ENCODE assay signal across 25 cellular contexts in genomic region chr13:112981361-112981905, GRCh38. TPM values are rescaled to one million over a fixed set of nuclear protein-coding genes. Genes with fewer than 3 reads are reported as not detected.
DNase-seq lines count a peak whose midpoint lies in the region; ATAC-seq, FAIRE-seq and TF ChIP-seq lines count a peak whose summit lies in the region.
"Had no signal": no experiment of that assay in that cellular context is flagged by ENCODE, and none has a peak within 500 bp of the region (broad histone marks: within the 10 kb centered on the region; RNA-seq: fewer than 3 reads in every experiment).

No MANE protein-coding gene starts in this region.

- no peak overlapping the region for H3K4me2 ChIP-seq in HepG2 (ENCODE audit: low read depth, low read length)

- CTCF ChIA-PET in HepG2 (lab: Yijun Ruan, JAX; ENCODE audit: low intra/inter-chr PET ratio, low total read pairs), result no interaction called here

- H3K36me3 ChIP-seq in HepG2 (replicated peaks in 1 of 2; ENCODE audit: control insufficient read depth in 1 of 2, insufficient read depth in 2 of 2, low read length in 2 of 2), result peaks cover 3 to 4% of the 10 kb centered on the region in 2 experiments; a peak in 3 of 5 replicates
- H3K36me3 ChIP-seq in right lobe of liver, result no peaks in the 10 kb centered on the region
- no peaks in the 10 kb centered on the region for H3K36me3 ChIP-seq in endodermal cell (ENCODE audit: control insufficient read depth, insufficient read depth, low read length)
- H3K36me3 ChIP-seq in psoas muscle (ENCODE audit: insufficient read depth in 1 of 2, low read depth in 1 of 2), result no peaks in the 10 kb centered on the region
- H3K36me3 ChIP-seq: BLaER1 treated with 17β-estradiol and CSF1 and Interleukin-3, amounts not matched to agents 10 nM and 100 nM; Peyer's patch had no signal

- H3K9ac ChIP-seq in HepG2 (ENCODE audit: insufficient read depth, low read depth, low read length) (no peak overlapping the region), endodermal cell (ENCODE audit: extremely low read depth, low read length, poor library complexity, severe bottlenecking) (no peak overlapping the region)
- H3K9ac ChIP-seq: BLaER1 treated with 17β-estradiol and CSF1 and Interleukin-3, amounts not matched to agents 10 nM and 100 nM had no signal

- H3K27me3 ChIP-seq in HepG2 (ENCODE audit: control insufficient read depth in 1 of 2, insufficient read depth in 2 of 2, low read length in 2 of 2) (no peaks in the 10 kb centered on the region), right lobe of liver (no peaks in the 10 kb centered on the region), endodermal cell (ENCODE audit: control insufficient read depth, insufficient read depth, low read length, poor library complexity, severe bottlenecking) (no peaks in the 10 kb centered on the region), psoas muscle (ENCODE audit: insufficient read depth in 3 of 3, low read length in 2 of 3) (peaks cover 0 to 45% (median 12%) of the 10 kb centered on the region in 3 donors)
- H3K27me3 ChIP-seq: Peyer's patch had no signal

- no peaks in the 10 kb centered on the region for H3K27me3 Mint-ChIP-seq in endodermal cell (ENCODE audit: insufficient read depth)
- H3K27me3 Mint-ChIP-seq: activated naive CD8-positive, alpha-beta T cell treated with anti-CD3 and anti-CD28 coated beads, Interleukin-2, amount 50 U/mL, for 24 hours; naive thymus-derived CD8-positive, alpha-beta T cell had no signal

- no peaks in the 10 kb centered on the region for H3K36me3 Mint-ChIP-seq in endodermal cell (ENCODE audit: low read depth)

- H4K20me1 ChIP-seq in HepG2 (ENCODE audit: insufficient read depth, low read length), result no peaks in the 10 kb centered on the region

- no peak overlapping the region for H3K4me3 Mint-ChIP-seq in endodermal cell
- H3K4me3 Mint-ChIP-seq: activated naive CD8-positive, alpha-beta T cell treated with anti-CD3 and anti-CD28 coated beads, Interleukin-2, amount 50 U/mL, for 24 hours; brain had no signal

- peaks cover 38% of the 10 kb centered on the region for H3K4me1 ChIP-seq in HepG2 (ENCODE audit: insufficient read depth, low read length)
- H3K4me1 ChIP-seq in right lobe of liver, result peaks cover 0 to 4% (median 0%) of the 10 kb centered on the region in 4 donors
- no peaks in the 10 kb centered on the region for H3K4me1 ChIP-seq in endodermal cell (ENCODE audit: control insufficient read depth, insufficient read depth, low read length)
- no peaks in the 10 kb centered on the region for H3K4me1 ChIP-seq in psoas muscle

- H3K9me3 ChIP-seq in HepG2 (ENCODE audit: low read length) (no peaks in the 10 kb centered on the region), right lobe of liver (no peaks in the 10 kb centered on the region), endodermal cell (ENCODE audit: control insufficient read depth, low read length) (no peaks in the 10 kb centered on the region), psoas muscle (no peaks in the 10 kb centered on the region)
- H3K9me3 ChIP-seq: BLaER1 treated with 17β-estradiol and CSF1 and Interleukin-3, amounts not matched to agents 10 nM and 100 nM; Peyer's patch had no signal

- intact Hi-C loops in HepG2 (cut with micrococcal nuclease; ENCODE audit: unreplicated experiment), result loop anchor here (5.0 kb wide), 1 partner anchor 41 kb away; no protein-coding TSS in a partner anchor
- intact Hi-C loops in right lobe of liver (cut with DNase I), result no loop called here
- intact Hi-C loops in psoas muscle (cut with DNase I), result no loop called here

- H3K4me1 Mint-ChIP-seq in endodermal cell, result no peaks in the 10 kb centered on the region
- H3K4me1 Mint-ChIP-seq: activated naive CD8-positive, alpha-beta T cell treated with anti-CD3 and anti-CD28 coated beads, Interleukin-2, amount 50 U/mL, for 24 hours had no signal

- peak overlapping the region; percentile 39 for H3K27ac Mint-ChIP-seq in endodermal cell
- H3K27ac Mint-ChIP-seq: activated naive CD8-positive, alpha-beta T cell treated with anti-CD3 and anti-CD28 coated beads, Interleukin-2, amount 50 U/mL, for 24 hours had no signal

- POLR2A ChIA-PET in HepG2 (lab: Yijun Ruan, JAX), result no interaction called here

- no peak for ATAC-seq in HepG2
- ATAC-seq in right lobe of liver, result no peak
- ATAC-seq in psoas muscle, result no peak
- ATAC-seq: activated naive CD8-positive, alpha-beta T cell treated with anti-CD3 and anti-CD28 coated beads, Interleukin-2, amount 50 U/mL, for 24 hours had no signal

- TF ChIP-seq CTCF in HepG2 (CRISPR knock-in tag; IDR thresholded peaks at IDR 0.05) (no peak), right lobe of liver (IDR thresholded peaks at IDR 0.05) (no peak), endodermal cell (conservative IDR thresholded peaks at IDR 0.05) (no peak), psoas muscle (IDR thresholded peaks at IDR 0.05) (no peak)

- TF ChIP-seq EP300 in HepG2 (IDR thresholded peaks at IDR 0.05; ENCODE audit: low read depth in 2 of 2, low read length in 2 of 2), result no peak
- TF ChIP-seq EP300 in HepG2 (CRISPR knock-in tag; IDR thresholded peaks at IDR 0.05; ENCODE audit: borderline replicate concordance), result no peak

- BruUV-seq in HepG2 (replicated peaks; lab: Mats Ljungman, UMichigan), result no TSS peak

- no peak for FAIRE-seq in HepG2 (lab: Jason Lieb, UNC)

- H3K27ac ChIP-seq in HepG2 (ENCODE audit: extremely low read length, insufficient read depth, low read length) (no peak overlapping the region), right lobe of liver (no peak overlapping the region), endodermal cell (ENCODE audit: low read depth, low read length) (no peak overlapping the region), psoas muscle (peak overlapping the region; percentile 36)
- H3K27ac ChIP-seq: BLaER1 treated with 17β-estradiol and CSF1 and Interleukin-3, amounts not matched to agents 10 nM and 100 nM had no signal

- DNase-seq in HepG2 (ENCODE audit: low spot score) (no peak), right lobe of liver (no peak), endodermal cell (no peak), psoas muscle (no peak), ACHN (no peak), SHP77 (lab: John Stamatoyannopoulos, UW) (no peak), amniotic stem cell (lab: John Stamatoyannopoulos, UW) (no peak)
- no peak for DNase-seq in central memory CD4-positive, alpha-beta T cell
- DNase-seq: activated CD4-positive, alpha-beta T cell treated with anti-CD3 and anti-CD28 coated beads for 1 hour; activated gamma-delta T cell; activated naive CD8-positive, alpha-beta T cell treated with anti-CD3 and anti-CD28 coated beads, Interleukin-2, amount 50 U/mL, for 24 hours; COR-L47; cortex of kidney; DND-41; GOT3; Kasumi-1; MV-4-11; naive thymus-derived CD8-positive, alpha-beta T cell; NCI-H187 treated with DMSO at 0.1 percent for 48 hours; NCI-H526; Peyer's patch; stimulated activated CD4-positive, alpha-beta T cell treated with anti-CD3 and anti-CD28 coated beads, Interleukin-4, amount 100 ng/mL, for 1 hour; stimulated activated naive CD4-positive, alpha-beta T cell had no signal

- WGBS in HepG2 (ENCODE audit: low lambda C conversion rate), result 91% methylated on average over 10 of the region's 30 CpGs
- no CpG with 5 or more reads among the region's 30 CpGs for WGBS in right lobe of liver (ENCODE audit: insufficient coverage, low coverage, low lambda C conversion rate, missing lambda C conversion rate)
- 89 to 93% methylated on average over 15 to 30 of the region's 30 CpGs for WGBS in endodermal cell (ENCODE audit: insufficient coverage in 1 of 2, insufficient read length in 1 of 2), 2 experiments
- WGBS in psoas muscle, 3 donors, result 69 to 76% (median 75%) methylated on average over 27 to 30 of the region's 30 CpGs

- TF ChIP-seq POLR2A in HepG2 (IDR thresholded peaks at IDR 0.05; ENCODE audit: insufficient read depth in 1 of 2, low read depth in 2 of 2, low read length in 2 of 2) (no peak), right lobe of liver (IDR thresholded peaks at IDR 0.05) (no peak)

- peaks cover 12% of the 10 kb centered on the region for H3K79me2 ChIP-seq in HepG2 (ENCODE audit: insufficient read depth, low read length)

- H3K4me3 ChIP-seq in HepG2 (replicated peaks in 1 of 3; ENCODE audit: insufficient read depth in 1 of 3, low read depth in 2 of 3, low read length in 3 of 3) (no peak overlapping the region), right lobe of liver (no peak overlapping the region), endodermal cell (ENCODE audit: low read length) (no peak overlapping the region), psoas muscle (peak overlapping the region; percentile 58)
- H3K4me3 ChIP-seq: BLaER1 treated with 17β-estradiol and CSF1 and Interleukin-3, amounts not matched to agents 10 nM and 100 nM had no signal

- no peak overlapping the region for H2AFZ ChIP-seq in HepG2 (ENCODE audit: low read length)

- in situ Hi-C loops in HepG2 (cut with HindIII; ENCODE audit: extremely low pct_ligation_motif_present, low pct_unique_long_range_greater_than_20kb) (no loop called here), ACHN (cut with HindIII; ENCODE audit: low pct_ligation_motif_present, low pct_unique_long_range_greater_than_20kb, low sequenced_read_pairs) (no loop called here)

- H3K9me3 Mint-ChIP-seq in endodermal cell, result no peaks in the 10 kb centered on the region
- H3K9me3 Mint-ChIP-seq: activated naive CD8-positive, alpha-beta T cell treated with anti-CD3 and anti-CD28 coated beads, Interleukin-2, amount 50 U/mL, for 24 hours; naive thymus-derived CD8-positive, alpha-beta T cell had no signal

- no peak for TF ChIP-seq RAD21 in HepG2 (CRISPR knock-in tag; IDR thresholded peaks at IDR 0.05)

RNA-seq across cellular contexts. Expression of gene MCF2L, which starts 12.4 kb away (rescaled TPM):
- total RNA-seq in HepG2 (2016; rRNA removed; fragmentation: Illumina TruSeq; extraction: Trizol), result 13.7 and 19.4 TPM in 2 replicates
- 2.3 and 3.4 TPM in 2 replicates for total RNA-seq in HepG2 (2016; cell fraction: cytosol; rRNA removed; fragmentation: Illumina TruSeq; extraction: Trizol; ENCODE audit: low read depth)
- total RNA-seq in HepG2 (2016; cell fraction: insoluble cytoplasmic fraction; rRNA removed; fragmentation: Illumina TruSeq; extraction: Trizol), result 10.9 and 20.3 TPM in 2 replicates
- total RNA-seq in HepG2 (2016; cell fraction: membrane; rRNA removed; fragmentation: Illumina TruSeq; extraction: Trizol), result 5.5 and 5.6 TPM in 2 replicates
- 24.6 and 25.3 TPM in 2 replicates for total RNA-seq in HepG2 (2016; cell fraction: nucleus; rRNA removed; fragmentation: Illumina TruSeq; extraction: Trizol)
- polyA plus RNA-seq in HepG2 (2011; rRNA removed), result 28.4 and 33.6 TPM in 2 replicates
- polyA plus RNA-seq in HepG2 (2011; cell fraction: cytosol; rRNA removed), result 13.6 and 15.2 TPM in 2 replicates
- 196 and 262 TPM in 2 replicates for polyA plus RNA-seq in HepG2 (2011; cell fraction: nucleus; rRNA removed)
- polyA plus RNA-seq in HepG2 (2012), result 26.3 and 28.9 TPM in 2 replicates
- polyA plus RNA-seq in HepG2 (2016; cell fraction: cytosol; fragmentation: Illumina TruSeq; extraction: Trizol; ENCODE audit: low read depth), result 1.1 and 1.3 TPM in 2 replicates
- polyA plus RNA-seq in HepG2 (2016; cell fraction: insoluble cytoplasmic fraction; fragmentation: Illumina TruSeq; extraction: Trizol; ENCODE audit: low read depth), result 10.3 and 10.5 TPM in 2 replicates
- 1.6 and 2.4 TPM in 2 replicates for polyA plus RNA-seq in HepG2 (2016; cell fraction: membrane; fragmentation: Illumina TruSeq; extraction: Trizol; ENCODE audit: low read depth)
- 57.7 and 66.1 TPM in 2 replicates for polyA plus RNA-seq in HepG2 (2016; cell fraction: nucleus; fragmentation: Illumina TruSeq; extraction: Trizol; ENCODE audit: insufficient read depth, low read depth)
- polyA minus RNA-seq in HepG2 (2011; rRNA and poly(A)+ RNA removed; ENCODE audit: low replicate concordance), result 39.0 and 75.0 TPM in 2 replicates
- 16.7 and 21.1 TPM in 2 replicates for polyA minus RNA-seq in HepG2 (2011; cell fraction: cytosol; rRNA and poly(A)+ RNA removed)
- 89.5 and 90.6 TPM in 2 replicates for polyA minus RNA-seq in HepG2 (2011; cell fraction: nucleus; rRNA and poly(A)+ RNA removed)
- 10 to 100 TPM in 5 of 6 experiments, 1 to 10 TPM in 1; 9.6 to 18.4 (median 11.7) TPM for total RNA-seq in right lobe of liver
- 10 to 100 TPM; 48.0 to 49.9 TPM for total RNA-seq in endodermal cell
- polyA plus RNA-seq in endodermal cell (2013, experiment 1 of 2), result 29.6 TPM
- polyA plus RNA-seq in endodermal cell (2013, experiment 2 of 2), result 27.9 TPM
- total RNA-seq in psoas muscle, result 10 to 100 TPM; 14.3 to 40.5 (median 23.3) TPM
- 10 to 100 TPM in 2 of 3 donors, 1 to 10 TPM in 1; 9.1 to 22.0 (median 18.7) TPM for polyA plus RNA-seq in psoas muscle
